ENCODE assay signal across 29 cellular contexts in the genomic region with DNA sequence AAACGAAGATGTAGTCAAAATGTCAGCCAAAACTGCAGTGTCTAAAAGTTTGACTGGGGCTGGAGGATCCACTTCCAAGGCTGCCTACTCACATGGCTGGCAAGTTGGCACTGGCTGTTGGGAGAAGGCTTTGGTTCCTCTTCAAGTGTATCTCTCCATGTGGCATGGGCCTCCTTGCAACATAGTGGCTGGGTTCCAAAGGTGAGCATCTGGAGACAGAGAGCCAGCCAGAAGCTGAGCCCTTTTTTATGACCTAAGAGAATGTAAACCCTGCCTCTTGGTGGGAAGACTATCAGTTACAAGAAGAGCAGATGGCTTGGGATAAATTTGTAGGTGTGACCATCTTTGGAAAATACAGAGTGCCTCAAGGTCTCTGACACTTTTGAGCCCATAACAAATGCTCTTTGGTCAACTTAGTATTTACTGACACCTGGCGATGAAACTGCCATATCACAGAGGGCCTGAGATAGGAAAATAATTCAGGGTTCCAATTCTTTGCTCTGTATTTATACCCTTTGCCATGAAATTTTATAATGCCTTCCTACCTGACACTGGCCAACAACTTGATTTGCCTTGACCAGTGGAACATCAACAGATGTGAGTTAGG. TPM values are rescaled to one million over a fixed set of nuclear protein-coding genes. Genes with fewer than 3 reads are reported as not detected.
DNase-seq lines count a peak whose midpoint lies in the region; ATAC-seq, FAIRE-seq and TF ChIP-seq lines count a peak whose summit lies in the region.
"Had no signal": no experiment of that assay in that cellular context is flagged by ENCODE, and none has a peak within 500 bp of the region (broad histone marks: within the 10 kb centered on the region; RNA-seq: fewer than 3 reads in every experiment).

No MANE protein-coding gene starts in this region.

- no peak overlapping the region for H3K9ac ChIP-seq in mammary epithelial cell (ENCODE audit: insufficient read depth, low read length)
- no peak overlapping the region for H3K9ac ChIP-seq in K562 (ENCODE audit: insufficient read depth in 1 of 2, low read depth in 2 of 2, low read length in 2 of 2)
- H3K9ac ChIP-seq: BLaER1, KMS-11, parathyroid adenoma had no signal

- no peak overlapping the region for H3K4me3 Mint-ChIP-seq in MCF 10A (ENCODE audit: unreplicated experiment)
- H3K4me3 Mint-ChIP-seq: activated CD4-positive, alpha-beta T cell treated with anti-CD3 and anti-CD28 coated beads for 36 hours; activated naive CD8-positive, alpha-beta T cell; effector memory CD8-positive, alpha-beta T cell; natural killer cell treated with Interleukin-12 subunit alpha and Interleukin-12 subunit beta and Interleukin-15 and Interleukin-18, amount 100 ng/mL, for 72 hours; T-cell had no signal

- no peak for FAIRE-seq in K562 (lab: Jason Lieb, UNC)
- FAIRE-seq: A204.1, GM12892, GM19239 had no signal

- TF ChIP-seq RAD21 in K562 (CRISPR knock-in tag; conservative IDR thresholded peaks at IDR 0.05 in 1 of 2, IDR thresholded peaks at IDR 0.05 in 1 of 2): peak in 1 of 2 experiments; percentile 68; a peak in 2 of 4 replicates

- H3K79me2 ChIP-seq in mammary epithelial cell (ENCODE audit: insufficient read depth, low read length) (no peaks in the 10 kb centered on the region), K562 (ENCODE audit: control insufficient read depth, insufficient read depth, low read length) (no peaks in the 10 kb centered on the region)
- H3K79me2 ChIP-seq: parathyroid adenoma had no signal

- intact Hi-C loops in MCF 10A (cut with micrococcal nuclease) (loop anchor here (5.0 kb wide), 2 partner anchors 43 to 172 kb away; no protein-coding TSS in a partner anchor), mammary epithelial cell (cut with micrococcal nuclease) (loop anchor here (5.0 kb wide), 1 partner anchor 172 kb away; no protein-coding TSS in a partner anchor), K562 (cut with micrococcal nuclease) (loop anchor here (1.0 to 5.0 kb wide), 2 partner anchors 104 to 177 kb away; no protein-coding TSS in a partner anchor), transverse colon (cut with DNase I; ENCODE audit: low total_unique reads) (loop anchor here (5.0 kb wide), 1 partner anchor 43 kb away; no protein-coding TSS in a partner anchor)

- H3K36me3 ChIP-seq in mammary epithelial cell (ENCODE audit: insufficient read depth, low read length) (no peaks in the 10 kb centered on the region), K562 (ENCODE audit: control insufficient read depth, insufficient read depth, low read length) (no peaks in the 10 kb centered on the region), transverse colon (no peaks in the 10 kb centered on the region)
- H3K36me3 ChIP-seq: BLaER1, esophagus squamous epithelium had no signal

- H3K4me3 ChIP-seq in mammary epithelial cell (replicated peaks in 1 of 3; ENCODE audit: insufficient read depth in 1 of 3, low read depth in 2 of 3, low read length in 3 of 3) (no peak overlapping the region), K562 (no peak overlapping the region), transverse colon (no peak overlapping the region)
- H3K4me3 ChIP-seq: BLaER1, esophagus squamous epithelium had no signal

- H3K4me2 ChIP-seq in mammary epithelial cell (ENCODE audit: insufficient read depth, low read depth, low read length) (no peak overlapping the region), K562 (ENCODE audit: insufficient read depth, low read length) (no peak overlapping the region)
- H3K4me2 ChIP-seq: BLaER1, KMS-11 had no signal

- no peak for TF ChIP-seq POLR2A in K562 (conservative IDR thresholded peaks at IDR 0.05)
- no peak for TF ChIP-seq POLR2A in transverse colon (IDR thresholded peaks at IDR 0.05)

- H3K27ac ChIP-seq in mammary epithelial cell (ENCODE audit: insufficient read depth, low read depth, low read length) (no peak overlapping the region), K562 (ENCODE audit: extremely low read depth, low read depth, low read length) (no peak overlapping the region), transverse colon (peak overlapping the region in 1 of 4 donors; percentile 1)
- H3K27ac ChIP-seq: BLaER1, KMS-11, parathyroid adenoma had no signal

- no peaks in the 10 kb centered on the region for H3K9me3 ChIP-seq in mammary epithelial cell (replicated peaks; ENCODE audit: insufficient read depth, low read length)
- no peaks in the 10 kb centered on the region; the same call in 1 of the 2 replicates for H3K9me3 ChIP-seq in K562 (replicated peaks; ENCODE audit: control insufficient read depth, insufficient read depth, low read depth, low read length)
- peaks cover 4 to 5% of the 10 kb centered on the region in 2 donors for H3K9me3 ChIP-seq in transverse colon
- H3K9me3 ChIP-seq: BLaER1 had no signal

- CTCF ChIA-PET in MCF 10A (lab: Yijun Ruan, JAX) (interaction anchor here (0.7 to 1.6 kb wide), 3 partner anchors 10 to 167 kb away, joined by 3 to 5 read pairs (median 4); no protein-coding TSS in a partner anchor), mammary epithelial cell (lab: Charles Lee; ENCODE audit: low non-redundant PET) (no interaction called here), K562 (lab: Yijun Ruan, JAX; ENCODE audit: low intra/inter-chr PET ratio) (interaction anchor here (1.2 to 1.5 kb wide), 2 partner anchors 104 to 177 kb away, joined by 4 to 8 read pairs; no protein-coding TSS in a partner anchor)

- no peaks in the 10 kb centered on the region for H3K4me1 Mint-ChIP-seq in MCF 10A (ENCODE audit: insufficient read depth, unreplicated experiment)
- H3K4me1 Mint-ChIP-seq: activated CD4-positive, alpha-beta T cell treated with anti-CD3 and anti-CD28 coated beads for 36 hours; T-cell had no signal

- BruUV-seq in MCF 10A (replicated peaks; lab: Mats Ljungman, UMichigan) (no TSS peak), mammary epithelial cell (replicated peaks; lab: Mats Ljungman, UMichigan) (no TSS peak), K562 (replicated peaks; lab: Mats Ljungman, UMichigan) (no TSS peak)

- peaks cover 5% of the 10 kb centered on the region for H3K36me3 Mint-ChIP-seq in MCF 10A (ENCODE audit: insufficient read depth, unreplicated experiment)
- H3K36me3 Mint-ChIP-seq: activated naive CD8-positive, alpha-beta T cell; natural killer cell treated with Interleukin-12 subunit alpha and Interleukin-12 subunit beta and Interleukin-15 and Interleukin-18, amount 100 ng/mL, for 72 hours; T-cell had no signal

- H2AFZ ChIP-seq in mammary epithelial cell (ENCODE audit: low read depth, low read length): no peak overlapping the region
- no peak overlapping the region for H2AFZ ChIP-seq in K562 (ENCODE audit: low read depth, low read length)
- H2AFZ ChIP-seq: parathyroid adenoma had no signal

- in situ Hi-C loops in mammary epithelial cell (cut with MboI; ENCODE audit: low sequenced_read_pairs in 2 of 2): no loop called here
- in situ Hi-C loops in K562 (cut with MboI): loop anchor here (5.0 kb wide), 1 partner anchor 102 kb away; no protein-coding TSS in a partner anchor
- in situ Hi-C loops in transverse colon (cut with MboI; ENCODE audit: low pct_ligation_motif_present in 1 of 4, low pct_unique_long_range_greater_than_20kb in 1 of 4, low sequenced_read_pairs in 3 of 4): loop anchor here in 3 of 4 donors (5.0 to 25.0 kb wide), 4 partner anchors 99 to 182 kb away; no protein-coding TSS in a partner anchor

- no peaks in the 10 kb centered on the region for H3K4me1 ChIP-seq in mammary epithelial cell (ENCODE audit: insufficient read depth, low read length)
- no peaks in the 10 kb centered on the region for H3K4me1 ChIP-seq in K562 (replicated peaks in 1 of 2; ENCODE audit: control insufficient read depth in 2 of 2, insufficient read depth in 2 of 2, low read length in 2 of 2)
- peaks cover 13 to 30% (median 18%) of the 10 kb centered on the region in 4 donors for H3K4me1 ChIP-seq in transverse colon
- H3K4me1 ChIP-seq: parathyroid adenoma had no signal

- ATAC-seq in K562: peak; percentile 45; the same call in 1 of the 3 replicates
- ATAC-seq in HG02678 (IDR thresholded peaks at IDR 0.05; ENCODE audit: unreplicated experiment): no peak
- ATAC-seq: activated CD4-positive, alpha-beta T cell treated with anti-CD3 and anti-CD28 coated beads for 36 hours; effector memory CD8-positive, alpha-beta T cell; natural killer cell treated with Interleukin-12 subunit alpha and Interleukin-12 subunit beta and Interleukin-15 and Interleukin-18, amount 100 ng/mL, for 72 hours; sciatic nerve; T-cell had no signal

- peaks cover 85% of the 10 kb centered on the region for H3K27me3 Mint-ChIP-seq in MCF 10A (ENCODE audit: insufficient read depth, unreplicated experiment)

- POLR2A ChIA-PET in MCF 10A (lab: Yijun Ruan, JAX): interaction anchor here (1.3 kb wide), 1 partner anchor 10 kb away, joined by 4 read pairs; no protein-coding TSS in a partner anchor
- POLR2A ChIA-PET in K562 (lab: Yijun Ruan, JAX): no interaction called here

- H4K20me1 ChIP-seq in mammary epithelial cell (ENCODE audit: insufficient read depth, low read length): no peaks in the 10 kb centered on the region
- H4K20me1 ChIP-seq in K562 (replicated peaks; ENCODE audit: control insufficient read depth, insufficient read depth, low read length): no peaks in the 10 kb centered on the region
- H4K20me1 ChIP-seq: BLaER1 had no signal

- H3K27ac Mint-ChIP-seq in MCF 10A (ENCODE audit: low read depth, unreplicated experiment): no peak overlapping the region
- H3K27ac Mint-ChIP-seq: activated CD4-positive, alpha-beta T cell treated with anti-CD3 and anti-CD28 coated beads for 36 hours; activated naive CD8-positive, alpha-beta T cell; effector memory CD8-positive, alpha-beta T cell; natural killer cell treated with Interleukin-12 subunit alpha and Interleukin-12 subunit beta and Interleukin-15 and Interleukin-18, amount 100 ng/mL, for 72 hours; T-cell had no signal

- 64% methylated on average over 2 of the region's 2 CpGs for WGBS in mammary epithelial cell (ENCODE audit: low coverage, missing lambda C conversion rate)
- 0% methylated on average over 2 of the region's 2 CpGs for WGBS in K562 (ENCODE audit: insufficient coverage, low coverage, missing lambda C conversion rate)
- WGBS in transverse colon (ENCODE audit: low coverage in 1 of 2), 2 donors: 64% methylated on average over 2 of the region's 2 CpGs; no CpG with 5 or more reads in 1 of the 2 donors

- dilution Hi-C loops in mammary epithelial cell (cut with HindIII; ENCODE audit: low sequenced_read_pairs): no loop called here

- no peak for TF ChIP-seq CTCF in MCF 10A (IDR thresholded peaks at IDR 0.05; ENCODE audit: unreplicated experiment)
- no peak for TF ChIP-seq CTCF in mammary epithelial cell (conservative IDR thresholded peaks at IDR 0.05 in 1 of 2, IDR thresholded peaks at IDR 0.05 in 1 of 2; ENCODE audit: extremely low read depth in 1 of 2, insufficient read depth in 1 of 2, low read depth in 1 of 2, low read length in 2 of 2)
- peak; percentile 37 to 56 (median 37); a peak in 5 of 6 replicates for TF ChIP-seq CTCF in K562 (IDR thresholded peaks at IDR 0.05 in 2 of 3, conservative IDR thresholded peaks at IDR 0.05 in 1 of 3; ENCODE audit: insufficient read depth in 2 of 3, low read depth in 1 of 3, low read length in 3 of 3)
- TF ChIP-seq CTCF in transverse colon (IDR thresholded peaks at IDR 0.05): peak in 2 of 5 experiments; percentile 18 to 43

- peaks cover 2% of the 10 kb centered on the region for H3K27me3 ChIP-seq in mammary epithelial cell (ENCODE audit: insufficient read depth, low read length)
- peaks cover 18 to 44% of the 10 kb centered on the region in 2 experiments; a peak in 4 of 5 replicates for H3K27me3 ChIP-seq in K562 (ENCODE audit: control insufficient read depth in 2 of 2, insufficient read depth in 2 of 2, low read length in 2 of 2)
- no peaks in the 10 kb centered on the region for H3K27me3 ChIP-seq in transverse colon
- H3K27me3 ChIP-seq: BLaER1 had no signal

- no peak for TF ChIP-seq EP300 in K562 (IDR thresholded peaks at IDR 0.05; ENCODE audit: low read length)
- TF ChIP-seq EP300 in transverse colon (IDR thresholded peaks at IDR 0.05; ENCODE audit: low read depth): no peak

- H3K9me1 ChIP-seq in K562 (ENCODE audit: control insufficient read depth, insufficient read depth, low read length): no peaks in the 10 kb centered on the region

- DNase-seq in MCF 10A (ENCODE audit: unreplicated experiment) (peak; percentile 27), mammary epithelial cell (no peak), NCI-H446 treated with DMSO at 0.1 percent for 48 hours (lab: John Stamatoyannopoulos, UW) (peak; percentile 99), K562 (ENCODE audit: extremely low read depth in 1 of 4, low spot score in 3 of 4) (no peak), transverse colon (peak; percentile 36), cerebellum (ENCODE audit: low spot score) (no peak), NCI-H345 (lab: John Stamatoyannopoulos, UW) (no peak)
- DNase-seq: activated CD4-positive, alpha-beta T cell treated with anti-CD3 and anti-CD28 coated beads for 36 hours; Calu3; effector memory CD8-positive, alpha-beta T cell; esophagus squamous epithelium; NCI-H1105 treated with DMSO at 0.1 percent for 48 hours; NCI-H226; OCI-M1; SHP77 treated with DMSO at 0.1 percent for 48 hours; T-cell had no signal

- peaks cover 7% of the 10 kb centered on the region for H3K9me3 Mint-ChIP-seq in MCF 10A (ENCODE audit: unreplicated experiment)
- H3K9me3 Mint-ChIP-seq: effector memory CD8-positive, alpha-beta T cell; natural killer cell treated with Interleukin-12 subunit alpha and Interleukin-12 subunit beta and Interleukin-15 and Interleukin-18, amount 100 ng/mL, for 72 hours had no signal

RNA-seq across cellular contexts. Expression of a gene that starts 31.4 kb away (rescaled TPM):
- total RNA-seq in MCF 10A (2022) (not detected in 2 replicates), mammary epithelial cell (under 1 TPM; under 0.01 to 0.12 TPM), K562 (2014; rRNA removed) (not detected in 2 replicates), K562 (2014; rRNA removed; fragmentation: Illumina TruSeq; extraction: Trizol) (not detected in 2 replicates), K562 (2015; rRNA removed; fragmentation: Illumina TruSeq; extraction: Trizol) (not detected in 2 replicates), K562 (2021) (0.02 and 0.04 TPM in 2 replicates), transverse colon (10 to 100 TPM; 15.4 to 35.2 (median 23.3) TPM), cerebellum (0.27 TPM)
- polyA plus RNA-seq in mammary epithelial cell (0.03 TPM), K562 (2011; rRNA removed) (not detected in 2 replicates), K562 (2014; fragmentation: Illumina TruSeq; extraction: Trizol) (not detected in 2 replicates), K562 (2014; fragmentation: Nextera tagmentation; extraction: Ambion mirVana) (not detected), K562 (2014; rRNA removed) (not detected in 2 replicates)
- 1.6 TPM for polyA minus RNA-seq in mammary epithelial cell
- not detected in 2 replicates for total RNA-seq in K562 (2011; cell fraction: chromatin; rRNA removed; ENCODE audit: low replicate concordance)
- total RNA-seq in K562 (2011; cell fraction: nucleolus; rRNA removed): not detected in 2 replicates
- not detected in 2 replicates for total RNA-seq in K562 (2011; cell fraction: nucleoplasm; rRNA removed)
- not detected in 2 replicates for polyA plus RNA-seq in K562 (2011; cell fraction: cytosol; rRNA removed)
- polyA plus RNA-seq in K562 (2011; cell fraction: nucleus; rRNA removed): not detected in 2 replicates
- not detected in 2 replicates for polyA plus RNA-seq in K562 (2012)
- polyA minus RNA-seq in K562 (2011; rRNA and poly(A)+ RNA removed): not detected in 2 replicates
- polyA minus RNA-seq in K562 (2011; cell fraction: cytosol; rRNA and poly(A)+ RNA removed): not detected in 2 replicates
- not detected in 2 replicates for polyA minus RNA-seq in K562 (2011; cell fraction: nucleus; rRNA and poly(A)+ RNA removed)
- total RNA-seq: activated CD4-positive, alpha-beta T cell treated with anti-CD3 and anti-CD28 coated beads for 36 hours; Calu3; H4; natural killer cell treated with Interleukin-12 subunit alpha and Interleukin-12 subunit beta and Interleukin-15 and Interleukin-18, amount 100 ng/mL, for 72 hours had no signal

RNA-seq across cellular contexts. Expression of a gene that starts 49.8 kb away (rescaled TPM):
- not detected in 2 replicates for total RNA-seq in MCF 10A (2022)
- total RNA-seq in mammary epithelial cell: not detected
- not detected for polyA plus RNA-seq in mammary epithelial cell
- not detected for polyA minus RNA-seq in mammary epithelial cell
- not detected in 2 replicates for total RNA-seq in K562 (2011; cell fraction: chromatin; rRNA removed; ENCODE audit: low replicate concordance)
- total RNA-seq in K562 (2011; cell fraction: nucleolus; rRNA removed): not detected in 2 replicates
- not detected in 2 replicates for total RNA-seq in K562 (2011; cell fraction: nucleoplasm; rRNA removed)
- total RNA-seq in K562 (2014; rRNA removed): not detected in 2 replicates
- not detected in 2 replicates for total RNA-seq in K562 (2014; rRNA removed; fragmentation: Illumina TruSeq; extraction: Trizol)
- not detected in 2 replicates for total RNA-seq in K562 (2015; rRNA removed; fragmentation: Illumina TruSeq; extraction: Trizol)
- total RNA-seq in K562 (2021): not detected in 2 replicates
- not detected in 2 replicates for polyA plus RNA-seq in K562 (2011; rRNA removed)
- not detected in 2 replicates for polyA plus RNA-seq in K562 (2011; cell fraction: cytosol; rRNA removed)
- polyA plus RNA-seq in K562 (2011; cell fraction: nucleus; rRNA removed): not detected in 2 replicates
- not detected in 2 replicates for polyA plus RNA-seq in K562 (2012)
- not detected in 2 replicates for polyA plus RNA-seq in K562 (2014; fragmentation: Illumina TruSeq; extraction: Trizol)
- polyA plus RNA-seq in K562 (2014; fragmentation: Nextera tagmentation; extraction: Ambion mirVana): not detected
- polyA plus RNA-seq in K562 (2014; rRNA removed): not detected in 2 replicates
- polyA minus RNA-seq in K562 (2011; rRNA and poly(A)+ RNA removed): not detected in 2 replicates
- polyA minus RNA-seq in K562 (2011; cell fraction: cytosol; rRNA and poly(A)+ RNA removed): not detected in 2 replicates
- not detected in 2 replicates for polyA minus RNA-seq in K562 (2011; cell fraction: nucleus; rRNA and poly(A)+ RNA removed)
- not detected for total RNA-seq in transverse colon
- total RNA-seq in cerebellum: not detected
- total RNA-seq: activated CD4-positive, alpha-beta T cell treated with anti-CD3 and anti-CD28 coated beads for 36 hours; Calu3; esophagus squamous epithelium; H4; mesenteric fat pad; natural killer cell treated with Interleukin-12 subunit alpha and Interleukin-12 subunit beta and Interleukin-15 and Interleukin-18, amount 100 ng/mL, for 72 hours; sciatic nerve; T-cell; temporal lobe had no signal

Comparison
In these comparisons a context has a peak if more than half of its experiments do, and no peak if none do; other contexts are left out.
1. DNase-seq: peak in MCF 10A (single experiment), NCI-H446 treated with DMSO at 0.1 percent for 48 hours (single experiment) and transverse colon (single experiment); none in mammary epithelial cell (single experiment), K562 (0 of 4), cerebellum (single experiment) and NCI-H345 (single experiment).
2. CTCF ChIP-seq: peak in K562 (3 of 3); none in MCF 10A (single experiment) and mammary epithelial cell (0 of 2).
3. RNA of a gene that starts 31.4 kb away (total RNA-seq): 15.4 to 35.2 TPM in transverse colon; 0.27 TPM in cerebellum (single experiment), under 0.01 to 0.12 TPM in mammary epithelial cell, not detected in MCF 10A and 0.02 to 0.04 TPM in K562; every median in the first group is over 10 times any median in the second.
4. in situ Hi-C loops: an anchor here in K562 (5.0 kb wide) and transverse colon (5.0 to 25.0 kb wide); none called in mammary epithelial cell.